Comparison of ENCODE assay signal across 1 cellular context in genomic region chr10:71971311-71971731, GRCh38.
TF ChIP-seq lines count a peak whose summit lies in the region.

No MANE protein-coding gene starts in this region.

TF ChIP-seq in IMR-90, 13 proteins besides CTCF, POLR2A, EP300 and RAD21 (continued from another document):
- no peak for TF ChIP-seq USF2 (IDR thresholded peaks at IDR 0.05; ENCODE audit: low read depth, low read length)
- TF ChIP-seq BHLHE40 (IDR thresholded peaks at IDR 0.05; ENCODE audit: low read depth, low read length): no peak
- TF ChIP-seq FOS (IDR thresholded peaks at IDR 0.05; ENCODE audit: low read depth, low read length): no peak
- TF ChIP-seq CEBPB (IDR thresholded peaks at IDR 0.05; ENCODE audit: low read depth, low read length): no peak
- no peak for TF ChIP-seq MAFK (IDR thresholded peaks at IDR 0.05; ENCODE audit: low read depth, low read length)
- TF ChIP-seq CHD1 (IDR thresholded peaks at IDR 0.05; ENCODE audit: low read depth, low read length): no peak
- no peak for TF ChIP-seq NFE2L2 (IDR thresholded peaks at IDR 0.05; ENCODE audit: low read depth, low read length)
- no peak for TF ChIP-seq ELK1 (IDR thresholded peaks at IDR 0.05; ENCODE audit: borderline replicate concordance, low read depth, low read length)
TF ChIP-seq in IMR-90: peak in this region for 0.
